ENCODE assay signal across 1 cellular context in the genomic region with DNA sequence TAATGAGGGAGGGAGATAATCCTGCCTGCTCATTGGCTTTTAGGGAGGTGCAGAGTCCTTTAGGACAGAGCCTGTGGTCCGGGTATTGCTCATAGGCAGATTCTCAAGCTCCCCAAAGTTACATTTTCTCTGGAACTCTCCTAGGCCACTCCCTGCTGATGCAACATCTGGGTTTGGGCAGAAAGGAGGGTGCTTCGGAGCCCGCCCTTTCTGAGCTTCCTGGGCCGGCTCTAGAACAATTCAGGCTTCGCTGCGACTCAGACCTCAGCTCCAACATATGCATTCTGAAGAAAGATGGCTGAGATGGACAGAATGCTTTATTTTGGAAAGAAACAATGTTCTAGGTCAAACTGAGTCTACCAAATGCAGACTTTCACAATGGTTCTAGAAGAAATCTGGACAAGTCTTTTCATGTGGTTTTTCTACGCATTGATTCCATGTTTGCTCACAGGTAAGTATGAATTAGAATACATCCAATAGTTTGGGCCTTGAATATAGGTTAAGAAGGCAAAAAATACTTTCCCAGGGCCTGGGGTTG.
TF ChIP-seq lines count a peak whose summit lies in the region.

A gene with protein sequence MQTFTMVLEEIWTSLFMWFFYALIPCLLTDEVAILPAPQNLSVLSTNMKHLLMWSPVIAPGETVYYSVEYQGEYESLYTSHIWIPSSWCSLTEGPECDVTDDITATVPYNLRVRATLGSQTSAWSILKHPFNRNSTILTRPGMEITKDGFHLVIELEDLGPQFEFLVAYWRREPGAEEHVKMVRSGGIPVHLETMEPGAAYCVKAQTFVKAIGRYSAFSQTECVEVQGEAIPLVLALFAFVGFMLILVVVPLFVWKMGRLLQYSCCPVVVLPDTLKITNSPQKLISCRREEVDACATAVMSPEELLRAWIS (plus strand): TSS at position 233 of the 538 bp plus-strand sequence. CDS start 131 bp downstream, at position 364.

TF ChIP-seq in K562, 482 proteins besides CTCF, POLR2A, EP300 and RAD21 (continued from another document and continues in another):
- TF ChIP-seq JUN (IDR thresholded peaks at IDR 0.05; ENCODE audit: borderline replicate concordance, low read depth, low read length), result no peak
- no peak for TF ChIP-seq JUN (CRISPR knock-in tag; IDR thresholded peaks at IDR 0.05; ENCODE audit: borderline replicate concordance)
- TF ChIP-seq, protein P1, sequence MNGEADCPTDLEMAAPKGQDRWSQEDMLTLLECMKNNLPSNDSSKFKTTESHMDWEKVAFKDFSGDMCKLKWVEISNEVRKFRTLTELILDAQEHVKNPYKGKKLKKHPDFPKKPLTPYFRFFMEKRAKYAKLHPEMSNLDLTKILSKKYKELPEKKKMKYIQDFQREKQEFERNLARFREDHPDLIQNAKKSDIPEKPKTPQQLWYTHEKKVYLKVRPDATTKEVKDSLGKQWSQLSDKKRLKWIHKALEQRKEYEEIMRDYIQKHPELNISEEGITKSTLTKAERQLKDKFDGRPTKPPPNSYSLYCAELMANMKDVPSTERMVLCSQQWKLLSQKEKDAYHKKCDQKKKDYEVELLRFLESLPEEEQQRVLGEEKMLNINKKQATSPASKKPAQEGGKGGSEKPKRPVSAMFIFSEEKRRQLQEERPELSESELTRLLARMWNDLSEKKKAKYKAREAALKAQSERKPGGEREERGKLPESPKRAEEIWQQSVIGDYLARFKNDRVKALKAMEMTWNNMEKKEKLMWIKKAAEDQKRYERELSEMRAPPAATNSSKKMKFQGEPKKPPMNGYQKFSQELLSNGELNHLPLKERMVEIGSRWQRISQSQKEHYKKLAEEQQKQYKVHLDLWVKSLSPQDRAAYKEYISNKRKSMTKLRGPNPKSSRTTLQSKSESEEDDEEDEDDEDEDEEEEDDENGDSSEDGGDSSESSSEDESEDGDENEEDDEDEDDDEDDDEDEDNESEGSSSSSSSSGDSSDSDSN (IDR thresholded peaks at IDR 0.05; ENCODE audit: borderline replicate concordance in 1 of 2, low read depth in 2 of 2, low read length in 2 of 2), result 0 out of 4 replicates have a peak, but pooled peaks of 1 of the 2 experiments have one; percentile 36
- TF ChIP-seq HNRNPLL (IDR thresholded peaks at IDR 0.05; ENCODE audit: low read depth, low read length, poor library complexity, severe bottlenecking), result no peak
- no peak for TF ChIP-seq HEY1 (CRISPR knock-in tag; IDR thresholded peaks at IDR 0.05; ENCODE audit: borderline replicate concordance)
- no peak for TF ChIP-seq HMG20B (CRISPR knock-in tag; IDR thresholded peaks at IDR 0.05)
- TF ChIP-seq, protein P2, sequence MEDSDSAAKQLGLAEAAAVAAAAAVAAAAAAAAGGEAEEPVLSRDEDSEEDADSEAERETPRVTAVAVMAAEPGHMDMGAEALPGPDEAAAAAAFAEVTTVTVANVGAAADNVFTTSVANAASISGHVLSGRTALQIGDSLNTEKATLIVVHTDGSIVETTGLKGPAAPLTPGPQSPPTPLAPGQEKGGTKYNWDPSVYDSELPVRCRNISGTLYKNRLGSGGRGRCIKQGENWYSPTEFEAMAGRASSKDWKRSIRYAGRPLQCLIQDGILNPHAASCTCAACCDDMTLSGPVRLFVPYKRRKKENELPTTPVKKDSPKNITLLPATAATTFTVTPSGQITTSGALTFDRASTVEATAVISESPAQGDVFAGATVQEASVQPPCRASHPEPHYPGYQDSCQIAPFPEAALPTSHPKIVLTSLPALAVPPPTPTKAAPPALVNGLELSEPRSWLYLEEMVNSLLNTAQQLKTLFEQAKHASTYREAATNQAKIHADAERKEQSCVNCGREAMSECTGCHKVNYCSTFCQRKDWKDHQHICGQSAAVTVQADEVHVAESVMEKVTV (CRISPR knock-in tag; IDR thresholded peaks at IDR 0.05), result no peak
- TF ChIP-seq, protein P3, sequence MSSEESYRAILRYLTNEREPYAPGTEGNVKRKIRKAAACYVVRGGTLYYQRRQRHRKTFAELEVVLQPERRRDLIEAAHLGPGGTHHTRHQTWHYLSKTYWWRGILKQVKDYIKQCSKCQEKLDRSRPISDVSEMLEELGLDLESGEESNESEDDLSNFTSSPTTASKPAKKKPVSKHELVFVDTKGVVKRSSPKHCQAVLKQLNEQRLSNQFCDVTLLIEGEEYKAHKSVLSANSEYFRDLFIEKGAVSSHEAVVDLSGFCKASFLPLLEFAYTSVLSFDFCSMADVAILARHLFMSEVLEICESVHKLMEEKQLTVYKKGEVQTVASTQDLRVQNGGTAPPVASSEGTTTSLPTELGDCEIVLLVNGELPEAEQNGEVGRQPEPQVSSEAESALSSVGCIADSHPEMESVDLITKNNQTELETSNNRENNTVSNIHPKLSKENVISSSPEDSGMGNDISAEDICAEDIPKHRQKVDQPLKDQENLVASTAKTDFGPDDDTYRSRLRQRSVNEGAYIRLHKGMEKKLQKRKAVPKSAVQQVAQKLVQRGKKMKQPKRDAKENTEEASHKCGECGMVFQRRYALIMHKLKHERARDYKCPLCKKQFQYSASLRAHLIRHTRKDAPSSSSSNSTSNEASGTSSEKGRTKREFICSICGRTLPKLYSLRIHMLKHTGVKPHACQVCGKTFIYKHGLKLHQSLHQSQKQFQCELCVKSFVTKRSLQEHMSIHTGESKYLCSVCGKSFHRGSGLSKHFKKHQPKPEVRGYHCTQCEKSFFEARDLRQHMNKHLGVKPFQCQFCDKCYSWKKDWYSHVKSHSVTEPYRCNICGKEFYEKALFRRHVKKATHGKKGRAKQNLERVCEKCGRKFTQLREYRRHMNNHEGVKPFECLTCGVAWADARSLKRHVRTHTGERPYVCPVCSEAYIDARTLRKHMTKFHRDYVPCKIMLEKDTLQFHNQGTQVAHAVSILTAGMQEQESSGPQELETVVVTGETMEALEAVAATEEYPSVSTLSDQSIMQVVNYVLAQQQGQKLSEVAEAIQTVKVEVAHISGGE (CRISPR knock-in tag; IDR thresholded peaks at IDR 0.05), result no peak
- TF ChIP-seq SP2 (IDR thresholded peaks at IDR 0.05; ENCODE audit: extremely low read depth, low read depth, low read length, poor library complexity, severe bottlenecking), result no peak
- TF ChIP-seq MAZ (CRISPR knock-in tag; conservative IDR thresholded peaks at IDR 0.05 in 1 of 2, IDR thresholded peaks at IDR 0.05 in 1 of 2), result peak in 1 of 2 experiments; percentile 65; a peak in 2 of 4 replicates
- TF ChIP-seq, protein P4, sequence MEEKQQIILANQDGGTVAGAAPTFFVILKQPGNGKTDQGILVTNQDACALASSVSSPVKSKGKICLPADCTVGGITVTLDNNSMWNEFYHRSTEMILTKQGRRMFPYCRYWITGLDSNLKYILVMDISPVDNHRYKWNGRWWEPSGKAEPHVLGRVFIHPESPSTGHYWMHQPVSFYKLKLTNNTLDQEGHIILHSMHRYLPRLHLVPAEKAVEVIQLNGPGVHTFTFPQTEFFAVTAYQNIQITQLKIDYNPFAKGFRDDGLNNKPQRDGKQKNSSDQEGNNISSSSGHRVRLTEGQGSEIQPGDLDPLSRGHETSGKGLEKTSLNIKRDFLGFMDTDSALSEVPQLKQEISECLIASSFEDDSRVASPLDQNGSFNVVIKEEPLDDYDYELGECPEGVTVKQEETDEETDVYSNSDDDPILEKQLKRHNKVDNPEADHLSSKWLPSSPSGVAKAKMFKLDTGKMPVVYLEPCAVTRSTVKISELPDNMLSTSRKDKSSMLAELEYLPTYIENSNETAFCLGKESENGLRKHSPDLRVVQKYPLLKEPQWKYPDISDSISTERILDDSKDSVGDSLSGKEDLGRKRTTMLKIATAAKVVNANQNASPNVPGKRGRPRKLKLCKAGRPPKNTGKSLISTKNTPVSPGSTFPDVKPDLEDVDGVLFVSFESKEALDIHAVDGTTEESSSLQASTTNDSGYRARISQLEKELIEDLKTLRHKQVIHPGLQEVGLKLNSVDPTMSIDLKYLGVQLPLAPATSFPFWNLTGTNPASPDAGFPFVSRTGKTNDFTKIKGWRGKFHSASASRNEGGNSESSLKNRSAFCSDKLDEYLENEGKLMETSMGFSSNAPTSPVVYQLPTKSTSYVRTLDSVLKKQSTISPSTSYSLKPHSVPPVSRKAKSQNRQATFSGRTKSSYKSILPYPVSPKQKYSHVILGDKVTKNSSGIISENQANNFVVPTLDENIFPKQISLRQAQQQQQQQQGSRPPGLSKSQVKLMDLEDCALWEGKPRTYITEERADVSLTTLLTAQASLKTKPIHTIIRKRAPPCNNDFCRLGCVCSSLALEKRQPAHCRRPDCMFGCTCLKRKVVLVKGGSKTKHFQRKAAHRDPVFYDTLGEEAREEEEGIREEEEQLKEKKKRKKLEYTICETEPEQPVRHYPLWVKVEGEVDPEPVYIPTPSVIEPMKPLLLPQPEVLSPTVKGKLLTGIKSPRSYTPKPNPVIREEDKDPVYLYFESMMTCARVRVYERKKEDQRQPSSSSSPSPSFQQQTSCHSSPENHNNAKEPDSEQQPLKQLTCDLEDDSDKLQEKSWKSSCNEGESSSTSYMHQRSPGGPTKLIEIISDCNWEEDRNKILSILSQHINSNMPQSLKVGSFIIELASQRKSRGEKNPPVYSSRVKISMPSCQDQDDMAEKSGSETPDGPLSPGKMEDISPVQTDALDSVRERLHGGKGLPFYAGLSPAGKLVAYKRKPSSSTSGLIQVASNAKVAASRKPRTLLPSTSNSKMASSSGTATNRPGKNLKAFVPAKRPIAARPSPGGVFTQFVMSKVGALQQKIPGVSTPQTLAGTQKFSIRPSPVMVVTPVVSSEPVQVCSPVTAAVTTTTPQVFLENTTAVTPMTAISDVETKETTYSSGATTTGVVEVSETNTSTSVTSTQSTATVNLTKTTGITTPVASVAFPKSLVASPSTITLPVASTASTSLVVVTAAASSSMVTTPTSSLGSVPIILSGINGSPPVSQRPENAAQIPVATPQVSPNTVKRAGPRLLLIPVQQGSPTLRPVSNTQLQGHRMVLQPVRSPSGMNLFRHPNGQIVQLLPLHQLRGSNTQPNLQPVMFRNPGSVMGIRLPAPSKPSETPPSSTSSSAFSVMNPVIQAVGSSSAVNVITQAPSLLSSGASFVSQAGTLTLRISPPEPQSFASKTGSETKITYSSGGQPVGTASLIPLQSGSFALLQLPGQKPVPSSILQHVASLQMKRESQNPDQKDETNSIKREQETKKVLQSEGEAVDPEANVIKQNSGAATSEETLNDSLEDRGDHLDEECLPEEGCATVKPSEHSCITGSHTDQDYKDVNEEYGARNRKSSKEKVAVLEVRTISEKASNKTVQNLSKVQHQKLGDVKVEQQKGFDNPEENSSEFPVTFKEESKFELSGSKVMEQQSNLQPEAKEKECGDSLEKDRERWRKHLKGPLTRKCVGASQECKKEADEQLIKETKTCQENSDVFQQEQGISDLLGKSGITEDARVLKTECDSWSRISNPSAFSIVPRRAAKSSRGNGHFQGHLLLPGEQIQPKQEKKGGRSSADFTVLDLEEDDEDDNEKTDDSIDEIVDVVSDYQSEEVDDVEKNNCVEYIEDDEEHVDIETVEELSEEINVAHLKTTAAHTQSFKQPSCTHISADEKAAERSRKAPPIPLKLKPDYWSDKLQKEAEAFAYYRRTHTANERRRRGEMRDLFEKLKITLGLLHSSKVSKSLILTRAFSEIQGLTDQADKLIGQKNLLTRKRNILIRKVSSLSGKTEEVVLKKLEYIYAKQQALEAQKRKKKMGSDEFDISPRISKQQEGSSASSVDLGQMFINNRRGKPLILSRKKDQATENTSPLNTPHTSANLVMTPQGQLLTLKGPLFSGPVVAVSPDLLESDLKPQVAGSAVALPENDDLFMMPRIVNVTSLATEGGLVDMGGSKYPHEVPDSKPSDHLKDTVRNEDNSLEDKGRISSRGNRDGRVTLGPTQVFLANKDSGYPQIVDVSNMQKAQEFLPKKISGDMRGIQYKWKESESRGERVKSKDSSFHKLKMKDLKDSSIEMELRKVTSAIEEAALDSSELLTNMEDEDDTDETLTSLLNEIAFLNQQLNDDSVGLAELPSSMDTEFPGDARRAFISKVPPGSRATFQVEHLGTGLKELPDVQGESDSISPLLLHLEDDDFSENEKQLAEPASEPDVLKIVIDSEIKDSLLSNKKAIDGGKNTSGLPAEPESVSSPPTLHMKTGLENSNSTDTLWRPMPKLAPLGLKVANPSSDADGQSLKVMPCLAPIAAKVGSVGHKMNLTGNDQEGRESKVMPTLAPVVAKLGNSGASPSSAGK (IDR thresholded peaks at IDR 0.05), result peak; percentile 71
- no peak for TF ChIP-seq POLR3A (IDR thresholded peaks at IDR 0.05; ENCODE audit: borderline replicate concordance, extremely low read depth, insufficient read depth, insufficient read length)
- TF ChIP-seq ELF1 (tag; IDR thresholded peaks at IDR 0.05), result peak; percentile 48
- TF ChIP-seq, protein P5, sequence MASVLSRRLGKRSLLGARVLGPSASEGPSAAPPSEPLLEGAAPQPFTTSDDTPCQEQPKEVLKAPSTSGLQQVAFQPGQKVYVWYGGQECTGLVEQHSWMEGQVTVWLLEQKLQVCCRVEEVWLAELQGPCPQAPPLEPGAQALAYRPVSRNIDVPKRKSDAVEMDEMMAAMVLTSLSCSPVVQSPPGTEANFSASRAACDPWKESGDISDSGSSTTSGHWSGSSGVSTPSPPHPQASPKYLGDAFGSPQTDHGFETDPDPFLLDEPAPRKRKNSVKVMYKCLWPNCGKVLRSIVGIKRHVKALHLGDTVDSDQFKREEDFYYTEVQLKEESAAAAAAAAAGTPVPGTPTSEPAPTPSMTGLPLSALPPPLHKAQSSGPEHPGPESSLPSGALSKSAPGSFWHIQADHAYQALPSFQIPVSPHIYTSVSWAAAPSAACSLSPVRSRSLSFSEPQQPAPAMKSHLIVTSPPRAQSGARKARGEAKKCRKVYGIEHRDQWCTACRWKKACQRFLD (CRISPR knock-in tag; IDR thresholded peaks at IDR 0.05), result no peak
- TF ChIP-seq CTBP1 (IDR thresholded peaks at IDR 0.05; ENCODE audit: borderline replicate concordance), result peak; percentile 32; the same call in 1 of the 2 replicates
- TF ChIP-seq PHF8 (IDR thresholded peaks at IDR 0.05; ENCODE audit: borderline replicate concordance, low read length), result no peak
- peak; percentile 60 to 64; a peak in 2 of 4 replicates for TF ChIP-seq TRIM24 (IDR thresholded peaks at IDR 0.05)
- TF ChIP-seq MTA2 (IDR thresholded peaks at IDR 0.05; ENCODE audit: low read depth), result no peak
- TF ChIP-seq CHD1 (IDR thresholded peaks at IDR 0.05; ENCODE audit: low read length), result no peak
- no peak for TF ChIP-seq CBFA2T3 (IDR thresholded peaks at IDR 0.05)
- no peak for TF ChIP-seq ZNF79 (CRISPR knock-in tag; IDR thresholded peaks at IDR 0.05; ENCODE audit: low read depth)
- no peak for TF ChIP-seq ETS2 (tag; IDR thresholded peaks at IDR 0.05; ENCODE audit: borderline replicate concordance, poor library complexity, severe bottlenecking)
- TF ChIP-seq ZKSCAN8 (CRISPR knock-in tag; IDR thresholded peaks at IDR 0.05), result no peak
- TF ChIP-seq, protein P6, sequence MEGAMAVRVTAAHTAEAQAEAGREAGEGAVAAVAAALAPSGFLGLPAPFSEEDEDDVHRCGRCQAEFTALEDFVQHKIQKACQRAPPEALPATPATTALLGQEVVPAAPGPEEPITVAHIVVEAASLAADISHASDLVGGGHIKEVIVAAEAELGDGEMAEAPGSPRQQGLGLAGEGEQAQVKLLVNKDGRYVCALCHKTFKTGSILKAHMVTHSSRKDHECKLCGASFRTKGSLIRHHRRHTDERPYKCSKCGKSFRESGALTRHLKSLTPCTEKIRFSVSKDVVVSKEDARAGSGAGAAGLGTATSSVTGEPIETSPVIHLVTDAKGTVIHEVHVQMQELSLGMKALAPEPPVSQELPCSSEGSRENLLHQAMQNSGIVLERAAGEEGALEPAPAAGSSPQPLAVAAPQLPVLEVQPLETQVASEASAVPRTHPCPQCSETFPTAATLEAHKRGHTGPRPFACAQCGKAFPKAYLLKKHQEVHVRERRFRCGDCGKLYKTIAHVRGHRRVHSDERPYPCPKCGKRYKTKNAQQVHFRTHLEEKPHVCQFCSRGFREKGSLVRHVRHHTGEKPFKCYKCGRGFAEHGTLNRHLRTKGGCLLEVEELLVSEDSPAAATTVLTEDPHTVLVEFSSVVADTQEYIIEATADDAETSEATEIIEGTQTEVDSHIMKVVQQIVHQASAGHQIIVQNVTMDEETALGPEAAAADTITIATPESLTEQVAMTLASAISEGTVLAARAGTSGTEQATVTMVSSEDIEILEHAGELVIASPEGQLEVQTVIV (CRISPR knock-in tag; IDR thresholded peaks at IDR 0.05; ENCODE audit: borderline replicate concordance), result no peak
